Comparison of ENCODE assay signal across 10 cellular contexts in genomic region chr17:77735341-77736206, GRCh38.
DNase-seq lines count a peak whose midpoint lies in the region; ATAC-seq and TF ChIP-seq lines count a peak whose summit lies in the region.
"Had no signal": no experiment of that assay in that cellular context is flagged by ENCODE, and none has a peak within 500 bp of the region (broad histone marks: within the 10 kb centered on the region; RNA-seq: fewer than 3 reads in every experiment).

No MANE protein-coding gene starts in this region.

- peaks cover 5 to 7% of the 10 kb centered on the region in 2 donors for H3K27me3 Mint-ChIP-seq in CD4-positive, alpha-beta memory T cell

- intact Hi-C loops in lower lobe of right lung (cut with DNase I), result no loop called here
- intact Hi-C loops in uterus (cut with DNase I; ENCODE audit: low total_unique reads), result no loop called here
- intact Hi-C loops in CD4-positive, alpha-beta memory T cell (cut with micrococcal nuclease), result no loop called here

- no peaks in the 10 kb centered on the region for H3K4me1 Mint-ChIP-seq in CD4-positive, alpha-beta memory T cell
- H3K4me1 Mint-ChIP-seq: B cell had no signal

- H3K27ac Mint-ChIP-seq in CD4-positive, alpha-beta memory T cell, result no peak overlapping the region
- H3K27ac Mint-ChIP-seq: B cell had no signal

- H3K4me1 ChIP-seq in lower lobe of right lung, result peaks cover 31% of the 10 kb centered on the region
- peaks cover 15 to 20% of the 10 kb centered on the region in 2 donors for H3K4me1 ChIP-seq in uterus
- H3K4me1 ChIP-seq in CD4-positive, alpha-beta memory T cell (ENCODE audit: insufficient read depth, low read length), result no peaks in the 10 kb centered on the region

- H3K4me3 ChIP-seq in lower lobe of right lung (no peak overlapping the region), uterus (peak overlapping the region in 1 of 2 donors; percentile 12)
- no peak overlapping the region for H3K4me3 ChIP-seq in CD4-positive, alpha-beta memory T cell (ENCODE audit: low read length in 2 of 2)

- H3K4me3 Mint-ChIP-seq in CD4-positive, alpha-beta memory T cell, result no peak overlapping the region
- H3K4me3 Mint-ChIP-seq: B cell had no signal

- peak; percentile 39 for DNase-seq in activated effector memory CD4-positive, alpha-beta T cell treated with anti-CD3 and anti-CD28 coated beads, Interleukin-2, amount 50 U/mL, for 16 hours
- DNase-seq in activated effector memory CD4-positive, alpha-beta T cell treated with Interleukin-2 at 50 U/mL for 16 hours, result no peak
- peak; percentile 81 for DNase-seq in lower lobe of right lung
- DNase-seq in uterus, result peak; percentile 70
- no peak for DNase-seq in GM10266 (ENCODE audit: extremely low spot score)
- no peak for DNase-seq in CD4-positive, alpha-beta memory T cell

- H3K27ac ChIP-seq in angular gyrus (ENCODE audit: low read depth, low read length) (peak overlapping the region; percentile 80), lower lobe of right lung (peak overlapping the region; percentile 56), uterus (peak overlapping the region; percentile 83)
- H3K27ac ChIP-seq in CD4-positive, alpha-beta memory T cell (ENCODE audit: low read depth, low read length), result no peak overlapping the region

- H3K27me3 ChIP-seq in lower lobe of right lung (ENCODE audit: low read depth), result no peaks in the 10 kb centered on the region
- no peaks in the 10 kb centered on the region for H3K27me3 ChIP-seq in uterus
- no peaks in the 10 kb centered on the region for H3K27me3 ChIP-seq in CD4-positive, alpha-beta memory T cell (ENCODE audit: insufficient read depth, low read length)

- H3K36me3 Mint-ChIP-seq in CD4-positive, alpha-beta memory T cell, result peaks cover 0 to 11% of the 10 kb centered on the region in 2 donors

- TF ChIP-seq POLR2A in uterus (IDR thresholded peaks at IDR 0.05), result no peak

- ATAC-seq in lower lobe of right lung (peak; percentile 89), HG03280 (IDR thresholded peaks at IDR 0.05; ENCODE audit: unreplicated experiment) (no peak)
- ATAC-seq: activated CD4-positive, CD25-positive, alpha-beta regulatory T cell treated with anti-CD3 and anti-CD28 coated beads, Interleukin-2, amount 50 U/mL, for 24 hours had no signal

- POLR2A ChIA-PET in CD4-positive, alpha-beta memory T cell (lab: Charles Lee; ENCODE audit: partially characterized antibody), result no interaction called here

- H3K9me3 Mint-ChIP-seq in CD4-positive, alpha-beta memory T cell, result peaks cover 3 to 24% (median 16%) of the 10 kb centered on the region in 8 donors

- H3K36me3 ChIP-seq in lower lobe of right lung (no peaks in the 10 kb centered on the region), uterus (no peaks in the 10 kb centered on the region)
- no peaks in the 10 kb centered on the region for H3K36me3 ChIP-seq in CD4-positive, alpha-beta memory T cell (ENCODE audit: insufficient read depth, low read length)

- CTCF ChIA-PET in CD4-positive, alpha-beta memory T cell (lab: Charles Lee; ENCODE audit: partially characterized antibody), result no interaction called here

- H3K9me3 ChIP-seq in lower lobe of right lung, result peaks cover 4% of the 10 kb centered on the region
- no peaks in the 10 kb centered on the region for H3K9me3 ChIP-seq in uterus
- no peaks in the 10 kb centered on the region for H3K9me3 ChIP-seq in CD4-positive, alpha-beta memory T cell (ENCODE audit: control insufficient read depth in 1 of 2, low read length in 2 of 2)

- TF ChIP-seq CTCF in lower lobe of right lung (IDR thresholded peaks at IDR 0.05) (no peak), uterus (IDR thresholded peaks at IDR 0.05) (no peak), GM10266 (IDR thresholded peaks at IDR 0.05; ENCODE audit: control insufficient read depth, insufficient read depth, low read depth, missing control alignments) (no peak)

Comparison
In these comparisons a context has a peak if more than half of its experiments do, and no peak if none do; other contexts are left out.
1. DNase-seq: peak in activated effector memory CD4-positive, alpha-beta T cell treated with anti-CD3 and anti-CD28 coated beads, Interleukin-2, amount 50 U/mL, for 16 hours (single experiment), lower lobe of right lung (single experiment) and uterus (2 of 2); none in activated effector memory CD4-positive, alpha-beta T cell treated with Interleukin-2 at 50 U/mL for 16 hours (single experiment), GM10266 (single experiment) and CD4-positive, alpha-beta memory T cell (0 of 5).